8 cellular contexts compared by ENCODE assay signal in genomic region chr5:55042886-55043285, GRCh38. TPM values are rescaled to one million over a fixed set of nuclear protein-coding genes. Genes with fewer than 3 reads are reported as not detected.
"Had no signal": no experiment of that assay in that cellular context is flagged by ENCODE, and none has a peak within 500 bp of the region (broad histone marks: within the 10 kb centered on the region; RNA-seq: fewer than 3 reads in every experiment).

No MANE protein-coding gene starts in this region.

- H3K4me3 ChIP-seq: GM23338 had no signal

- FAIRE-seq: H1, H54, HepG2 had no signal

- DNase-seq: H9, HCEC 1CT, KBM-7 had no signal

- ATAC-seq: GM23338, HepG2 had no signal

RNA-seq across cellular contexts. Expression of gene GZMK, which starts 18.8 kb away (rescaled TPM):
- total RNA-seq: GM23338, H1, H9, HepG2, HT1080 had no signal
- polyA plus RNA-seq: GM23338, H1, HepG2 had no signal

RNA-seq across cellular contexts. Expression of gene ESM1, which starts 57.5 kb away (rescaled TPM):
- total RNA-seq: H1, H9, HepG2 had no signal
- polyA plus RNA-seq: GM23338, H1, HepG2 had no signal

RNA-seq across cellular contexts. Expression of gene GZMA, which starts 59.6 kb away (rescaled TPM):
- total RNA-seq: GM23338, H1, H9, HepG2 had no signal
- polyA plus RNA-seq: GM23338, H1, HepG2 had no signal
